ENCODE assay signal across 9 cellular contexts in genomic region chr1:91791103-91791502, GRCh38.
A peak's percentile ranks its signal among the peaks of the same experiment; 100 is the strongest.
DNase-seq lines count a peak whose midpoint lies in the region; ATAC-seq and TF ChIP-seq lines count a peak whose summit lies in the region.
"Had no signal": no experiment of that assay in that cellular context is flagged by ENCODE, and none has a peak within 500 bp of the region (broad histone marks: within the 10 kb centered on the region; RNA-seq: fewer than 3 reads in every experiment).

No MANE protein-coding gene starts in this region.

- H2BK12ac ChIP-seq in neuronal stem cell (ENCODE audit: low read length) = no peak overlapping the region

- no peak for DNase-seq in GM10266 (ENCODE audit: extremely low spot score)
- peak; percentile 28 for DNase-seq in NCI-H1694 treated with DMSO at 0.1 percent for 48 hours (lab: John Stamatoyannopoulos, UW)
- DNase-seq in activated naive CD8-positive, alpha-beta T cell treated with anti-CD3 and anti-CD28 coated beads, Interleukin-2, amount 50 U/mL, for 24 hours = no peak
- DNase-seq in neuronal stem cell (ENCODE audit: low spot score) = peak; percentile 54
- DNase-seq in globus pallidus (ENCODE audit: low spot score) = no peak
- no peak for DNase-seq in kidney tubule cell (ENCODE audit: low spot score)
- DNase-seq: GF-D8 had no signal

- H3K4me2 ChIP-seq in neuronal stem cell (ENCODE audit: insufficient read depth, low read length, poor library complexity, severe bottlenecking) = no peak overlapping the region

- peaks cover 0 to 5% of the 10 kb centered on the region in 2 donors for H3K9me3 ChIP-seq in neuronal stem cell (replicated peaks in 1 of 2; ENCODE audit: control insufficient read depth in 2 of 2, insufficient read depth in 1 of 2, low read depth in 1 of 2, low read length in 2 of 2)

- H3K9ac ChIP-seq in neuronal stem cell (ENCODE audit: low read depth, low read length, poor library complexity) = no peak overlapping the region

- ATAC-seq in activated naive CD8-positive, alpha-beta T cell treated with anti-CD3 and anti-CD28 coated beads, Interleukin-2, amount 50 U/mL, for 24 hours = peak; percentile 53
- no peak for ATAC-seq in GM19467 (IDR thresholded peaks at IDR 0.05; ENCODE audit: unreplicated experiment)

- H3K4me1 Mint-ChIP-seq in activated naive CD8-positive, alpha-beta T cell treated with anti-CD3 and anti-CD28 coated beads, Interleukin-2, amount 50 U/mL, for 24 hours = peaks cover 30% of the 10 kb centered on the region

- H3K27ac Mint-ChIP-seq in activated naive CD8-positive, alpha-beta T cell treated with anti-CD3 and anti-CD28 coated beads, Interleukin-2, amount 50 U/mL, for 24 hours = no peak overlapping the region
- H3K27ac Mint-ChIP-seq: mesothelial cell of epicardium had no signal

- H2BK5ac ChIP-seq in neuronal stem cell (ENCODE audit: low read length) = no peak overlapping the region

- H2BK15ac ChIP-seq in neuronal stem cell (ENCODE audit: low read length) = no peak overlapping the region

- H3K4me1 ChIP-seq in neuronal stem cell (ENCODE audit: control insufficient read depth in 2 of 2, insufficient read depth in 1 of 2, low read depth in 1 of 2, low read length in 2 of 2) = peaks cover 9 to 18% of the 10 kb centered on the region in 2 donors

- no peak overlapping the region for H3K23ac ChIP-seq in neuronal stem cell (ENCODE audit: low read depth, low read length, poor library complexity)

- H3K9me3 Mint-ChIP-seq in activated naive CD8-positive, alpha-beta T cell treated with anti-CD3 and anti-CD28 coated beads, Interleukin-2, amount 50 U/mL, for 24 hours = no peaks in the 10 kb centered on the region

- no peak overlapping the region for H3K4me3 Mint-ChIP-seq in activated naive CD8-positive, alpha-beta T cell treated with anti-CD3 and anti-CD28 coated beads, Interleukin-2, amount 50 U/mL, for 24 hours
- H3K4me3 Mint-ChIP-seq: mesothelial cell of epicardium had no signal

- H2BK120ac ChIP-seq in neuronal stem cell (ENCODE audit: low read depth, low read length) = no peak overlapping the region

- TF ChIP-seq CTCF in GM10266 (IDR thresholded peaks at IDR 0.05; ENCODE audit: control insufficient read depth, insufficient read depth, low read depth, missing control alignments) = peak; percentile 9

- H2AK5ac ChIP-seq in neuronal stem cell (ENCODE audit: low read depth, low read length) = no peak overlapping the region

- H3K27me3 ChIP-seq in neuronal stem cell (ENCODE audit: control insufficient read depth in 3 of 3, insufficient read depth in 3 of 3, low read depth in 1 of 3, low read length in 3 of 3) = no peaks in the 10 kb centered on the region

- H3K27me3 Mint-ChIP-seq in activated naive CD8-positive, alpha-beta T cell treated with anti-CD3 and anti-CD28 coated beads, Interleukin-2, amount 50 U/mL, for 24 hours = no peaks in the 10 kb centered on the region

- no peaks in the 10 kb centered on the region for H3K36me3 ChIP-seq in neuronal stem cell (replicated peaks in 1 of 2; ENCODE audit: control insufficient read depth in 2 of 2, insufficient read depth in 2 of 2, low read length in 2 of 2)

- no peak overlapping the region for H4K91ac ChIP-seq in neuronal stem cell (ENCODE audit: low read depth, low read length, poor library complexity)

- no peak overlapping the region for H3K4me3 ChIP-seq in neuronal stem cell (ENCODE audit: low read length in 2 of 2)

- H3K79me1 ChIP-seq in neuronal stem cell (ENCODE audit: low read depth, low read length) = no peaks in the 10 kb centered on the region

- H4K8ac ChIP-seq in neuronal stem cell (ENCODE audit: low read depth, low read length) = no peak overlapping the region

- no peak overlapping the region for H3K4ac ChIP-seq in neuronal stem cell (ENCODE audit: low read length)

- H3K27ac ChIP-seq in neuronal stem cell (replicated peaks; ENCODE audit: low read length) = no peak overlapping the region

- no peak overlapping the region for H2AFZ ChIP-seq in neuronal stem cell (ENCODE audit: low read length)

- no peak overlapping the region for H3K14ac ChIP-seq in neuronal stem cell (ENCODE audit: low read length)

- H3K36me3 Mint-ChIP-seq in activated naive CD8-positive, alpha-beta T cell treated with anti-CD3 and anti-CD28 coated beads, Interleukin-2, amount 50 U/mL, for 24 hours (ENCODE audit: low read depth) = peaks cover 12% of the 10 kb centered on the region

- no CpG with 5 or more reads among the region's 1 CpG for WGBS in neuronal stem cell (ENCODE audit: extremely low coverage in 2 of 2, insufficient read length in 2 of 2, insufficient replicate concordance in 1 of 2), 2 donors

- no peak overlapping the region for H3K18ac ChIP-seq in neuronal stem cell (ENCODE audit: low read length)

Comparison
In these comparisons a context has a peak if more than half of its experiments do, and no peak if none do; other contexts are left out.
1. DNase-seq: peak in NCI-H1694 treated with DMSO at 0.1 percent for 48 hours (single experiment) and neuronal stem cell (single experiment); none in GM10266 (single experiment), activated naive CD8-positive, alpha-beta T cell treated with anti-CD3 and anti-CD28 coated beads, Interleukin-2, amount 50 U/mL, for 24 hours (single experiment), globus pallidus (single experiment) and kidney tubule cell (single experiment).